In the genomic region with DNA sequence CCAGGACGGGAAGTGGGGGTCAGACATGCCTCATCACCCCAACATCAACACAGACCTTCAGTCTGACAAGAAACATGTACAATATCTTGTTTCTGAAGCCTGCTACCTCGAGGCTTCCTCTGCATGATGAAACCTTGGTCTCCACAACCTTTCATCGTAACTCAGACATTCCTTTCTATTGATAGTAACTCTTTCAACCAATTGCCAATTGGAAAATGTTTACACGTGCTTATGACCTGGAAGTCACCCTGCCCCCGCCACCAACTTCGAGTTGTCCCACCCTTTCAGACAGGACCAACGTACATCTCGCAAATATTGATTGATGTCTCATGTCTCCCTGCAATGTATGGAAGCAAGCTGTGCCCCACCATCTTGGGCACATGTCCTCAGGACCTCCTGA, we compare ENCODE assay signal across 18 cellular contexts.
DNase-seq lines count a peak whose midpoint lies in the region; ATAC-seq, FAIRE-seq and TF ChIP-seq lines count a peak whose summit lies in the region.
"Had no signal": no experiment of that assay in that cellular context is flagged by ENCODE, and none has a peak within 500 bp of the region (broad histone marks: within the 10 kb centered on the region; RNA-seq: fewer than 3 reads in every experiment).

No MANE protein-coding gene starts in this region.

- TF ChIP-seq EP300 in HepG2 (IDR thresholded peaks at IDR 0.05; ENCODE audit: low read depth in 2 of 2, low read length in 2 of 2) (peak in 1 of 2 experiments; percentile 58; a peak in 1 of 4 replicates), HepG2 (CRISPR knock-in tag; IDR thresholded peaks at IDR 0.05; ENCODE audit: borderline replicate concordance) (peak; percentile 76), transverse colon (IDR thresholded peaks at IDR 0.05; ENCODE audit: low read depth) (no peak)

- peak overlapping the region; percentile 69 for H3K4me2 ChIP-seq in HepG2 (ENCODE audit: low read depth, low read length)

- no peak for TF ChIP-seq RAD21 in HepG2 (CRISPR knock-in tag; IDR thresholded peaks at IDR 0.05)

- H3K27ac ChIP-seq in HepG2 (ENCODE audit: extremely low read length, insufficient read depth, low read length) = peak overlapping the region; percentile 74
- H3K27ac ChIP-seq in transverse colon = peak overlapping the region; percentile 55 to 79 (median 66)
- no peak overlapping the region for H3K27ac ChIP-seq in upper lobe of right lung

- WGBS in HepG2 (ENCODE audit: low lambda C conversion rate) = 8% methylated on average over 7 of the region's 8 CpGs
- 67 to 76% methylated on average over 3 to 8 of the region's 8 CpGs for WGBS in transverse colon (ENCODE audit: low coverage in 1 of 2), 2 donors

- no peaks in the 10 kb centered on the region; the same call in 1 of the 2 replicates for H3K27me3 Mint-ChIP-seq in WTC11 (ENCODE audit: low read depth)
- H3K27me3 Mint-ChIP-seq: activated CD4-positive, alpha-beta T cell treated with anti-CD3 and anti-CD28 coated beads, Interleukin-2, amount 10 ng/mL, durations not matched to agents 7 days and 5 days; activated naive CD8-positive, alpha-beta T cell treated with anti-CD3 and anti-CD28 coated beads, Interleukin-2, amount 10 ng/mL, durations not matched to agents 7 days and 5 days had no signal

- in situ Hi-C loops in HepG2 (cut with HindIII; ENCODE audit: extremely low pct_ligation_motif_present, low pct_unique_long_range_greater_than_20kb) (no loop called here), transverse colon (cut with MboI; ENCODE audit: low pct_ligation_motif_present in 1 of 4, low pct_unique_long_range_greater_than_20kb in 1 of 4, low sequenced_read_pairs in 3 of 4) (no loop called here)

- TF ChIP-seq POLR2A in HepG2 (IDR thresholded peaks at IDR 0.05; ENCODE audit: insufficient read depth in 1 of 2, low read depth in 2 of 2, low read length in 2 of 2) (no peak), transverse colon (IDR thresholded peaks at IDR 0.05) (no peak)

- no peak overlapping the region for H2AFZ ChIP-seq in HepG2 (ENCODE audit: low read length)

- H3K4me3 Mint-ChIP-seq in WTC11 = no peak overlapping the region
- H3K4me3 Mint-ChIP-seq: activated CD4-positive, alpha-beta T cell treated with anti-CD3 and anti-CD28 coated beads, Interleukin-2, amount 10 ng/mL, durations not matched to agents 7 days and 5 days; activated naive CD8-positive, alpha-beta T cell treated with anti-CD3 and anti-CD28 coated beads, Interleukin-2, amount 10 ng/mL, durations not matched to agents 7 days and 5 days; endodermal cell; natural killer cell had no signal

- H3K9me3 Mint-ChIP-seq in WTC11 = peaks cover 16% of the 10 kb centered on the region
- H3K9me3 Mint-ChIP-seq: natural killer cell had no signal

- POLR2A ChIA-PET in WTC11 (lab: Charles Lee) = interaction anchor here (0.6 to 2.0 kb wide), 2 partner anchors 14 to 41 kb away, joined by 3 to 9 read pairs; no protein-coding TSS in a partner anchor
- POLR2A ChIA-PET in HepG2 (lab: Yijun Ruan, JAX) = interaction anchor here (0.5 to 3.0 kb wide), 16 partner anchors 9 to 218 kb away, joined by 3 to 14 read pairs (median 4); a partner anchor contains a TSS

- H4K20me1 ChIP-seq in HepG2 (ENCODE audit: insufficient read depth, low read length) = no peaks in the 10 kb centered on the region

- peak; percentile 25 for DNase-seq in NCI-H146 (lab: John Stamatoyannopoulos, UW)
- no peak for DNase-seq in NCI-H146 treated with DMSO at 0.1 percent for 48 hours (lab: John Stamatoyannopoulos, UW; ENCODE audit: unreplicated experiment)
- no peak for DNase-seq in WTC11 (ENCODE audit: low spot score)
- DNase-seq in HepG2 (ENCODE audit: low spot score) = peak; percentile 79
- DNase-seq in transverse colon = no peak
- no peak for DNase-seq in upper lobe of right lung
- no peak for DNase-seq in iPS-NIHi7 (ENCODE audit: extremely low spot score)
- DNase-seq: activated CD4-positive, alpha-beta T cell treated with anti-CD3 and anti-CD28 coated beads, Interleukin-2, amount 10 ng/mL, durations not matched to agents 7 days and 5 days; activated naive CD8-positive, alpha-beta T cell treated with anti-CD3 and anti-CD28 coated beads, Interleukin-2, amount 10 ng/mL, durations not matched to agents 7 days and 5 days; endodermal cell; KG1; natural killer cell; NCI-H226; stimulated activated CD4-positive, alpha-beta T cell treated with anti-CD3 and anti-CD28 coated beads, Interleukin-2, amount 100 ng/mL, for 24 hours had no signal

- H3K9me3 ChIP-seq in HepG2 (ENCODE audit: low read length) (peaks cover 6% of the 10 kb centered on the region; the same call in 1 of the 2 replicates), transverse colon (no peaks in the 10 kb centered on the region), upper lobe of right lung (no peaks in the 10 kb centered on the region)
- H3K9me3 ChIP-seq: HAP-1 had no signal

- H3K27me3 ChIP-seq in HepG2 (ENCODE audit: control insufficient read depth in 1 of 2, insufficient read depth in 2 of 2, low read length in 2 of 2) = no peaks in the 10 kb centered on the region
- no peaks in the 10 kb centered on the region for H3K27me3 ChIP-seq in transverse colon
- H3K27me3 ChIP-seq in upper lobe of right lung = no peaks in the 10 kb centered on the region

- H3K4me1 ChIP-seq in HepG2 (ENCODE audit: insufficient read depth, low read length) (peaks cover 65% of the 10 kb centered on the region), transverse colon (peaks cover 0 to 13% (median 4%) of the 10 kb centered on the region in 4 donors), upper lobe of right lung (peaks cover 7% of the 10 kb centered on the region)
- H3K4me1 ChIP-seq: HAP-1 had no signal

- CTCF ChIA-PET in WTC11 (lab: Charles Lee) (no interaction called here), HepG2 (lab: Yijun Ruan, JAX; ENCODE audit: low intra/inter-chr PET ratio, low total read pairs) (no interaction called here)

- TF ChIP-seq CTCF in WTC11 (IDR thresholded peaks at IDR 0.05) = no peak
- TF ChIP-seq CTCF in HepG2 (CRISPR knock-in tag; IDR thresholded peaks at IDR 0.05) = no peak
- TF ChIP-seq CTCF in transverse colon (IDR thresholded peaks at IDR 0.05) = no peak
- TF ChIP-seq CTCF in upper lobe of right lung (IDR thresholded peaks at IDR 0.05) = no peak

- H3K27ac Mint-ChIP-seq in WTC11 = no peak overlapping the region
- H3K27ac Mint-ChIP-seq: activated CD4-positive, alpha-beta T cell treated with anti-CD3 and anti-CD28 coated beads, Interleukin-2, amount 10 ng/mL, durations not matched to agents 7 days and 5 days; activated naive CD8-positive, alpha-beta T cell treated with anti-CD3 and anti-CD28 coated beads, Interleukin-2, amount 10 ng/mL, durations not matched to agents 7 days and 5 days; natural killer cell had no signal

- no peaks in the 10 kb centered on the region for H3K79me2 ChIP-seq in HepG2 (ENCODE audit: insufficient read depth, low read length)

- no TSS peak for BruUV-seq in HepG2 (replicated peaks; lab: Mats Ljungman, UMichigan)

- peaks cover 15% of the 10 kb centered on the region for H3K4me1 Mint-ChIP-seq in WTC11
- H3K4me1 Mint-ChIP-seq: activated naive CD8-positive, alpha-beta T cell treated with anti-CD3 and anti-CD28 coated beads, Interleukin-2, amount 10 ng/mL, durations not matched to agents 7 days and 5 days had no signal

- ATAC-seq in WTC11 = no peak
- ATAC-seq in HepG2 = peak; percentile 21
- no peak for ATAC-seq in upper lobe of right lung
- ATAC-seq in HG02763 (IDR thresholded peaks at IDR 0.05; ENCODE audit: unreplicated experiment) = no peak

- peaks cover 15% of the 10 kb centered on the region for H3K36me3 Mint-ChIP-seq in WTC11
- H3K36me3 Mint-ChIP-seq: CD14-positive monocyte, natural killer cell had no signal

- intact Hi-C loops in HepG2 (cut with micrococcal nuclease; ENCODE audit: unreplicated experiment) (loop anchor here (5.0 kb wide), 1 partner anchor 48 kb away; no protein-coding TSS in a partner anchor), transverse colon (cut with DNase I; ENCODE audit: low total_unique reads) (loop anchor here (1.0 kb wide), 1 partner anchor 33 kb away; no protein-coding TSS in a partner anchor), upper lobe of right lung (cut with DNase I) (no loop called here)

- H3K36me3 ChIP-seq in HepG2 (replicated peaks in 1 of 2; ENCODE audit: control insufficient read depth in 1 of 2, insufficient read depth in 2 of 2, low read length in 2 of 2) (no peaks in the 10 kb centered on the region), transverse colon (no peaks in the 10 kb centered on the region), upper lobe of right lung (no peaks in the 10 kb centered on the region)
- H3K36me3 ChIP-seq: HAP-1 had no signal

- no peak overlapping the region for H3K9ac ChIP-seq in HepG2 (ENCODE audit: insufficient read depth, low read depth, low read length)

- peak; percentile 39 for FAIRE-seq in HepG2 (lab: Jason Lieb, UNC)
- FAIRE-seq: A204.1 had no signal

- H3K4me3 ChIP-seq in HepG2 (replicated peaks in 1 of 3; ENCODE audit: insufficient read depth in 1 of 3, low read depth in 2 of 3, low read length in 3 of 3) = no peak overlapping the region
- H3K4me3 ChIP-seq in transverse colon = no peak overlapping the region
- no peak overlapping the region for H3K4me3 ChIP-seq in upper lobe of right lung
- H3K4me3 ChIP-seq: HAP-1 had no signal

TF ChIP-seq in WTC11, 78 proteins besides CTCF, POLR2A, EP300 and RAD21:
- peak; percentile 96 for TF ChIP-seq GABPB1 (CRISPR knock-in tag; IDR thresholded peaks at IDR 0.05)
- TF ChIP-seq PRRX2 (CRISPR knock-in tag; IDR thresholded peaks at IDR 0.05) = no peak

TF ChIP-seq in HepG2, 621 proteins besides CTCF, POLR2A, EP300 and RAD21 (continues in another document):
- TF ChIP-seq ETV5 (CRISPR knock-in tag; IDR thresholded peaks at IDR 0.05; ENCODE audit: borderline replicate concordance) = 0 out of 2 replicates have a peak, but pooled peaks have one; percentile 21
- TF ChIP-seq CEBPB (IDR thresholded peaks at IDR 0.05; ENCODE audit: borderline replicate concordance, low read depth, low read length) = 0 out of 2 replicates have a peak, but pooled peaks have one; percentile 40
- TF ChIP-seq, protein P1, sequence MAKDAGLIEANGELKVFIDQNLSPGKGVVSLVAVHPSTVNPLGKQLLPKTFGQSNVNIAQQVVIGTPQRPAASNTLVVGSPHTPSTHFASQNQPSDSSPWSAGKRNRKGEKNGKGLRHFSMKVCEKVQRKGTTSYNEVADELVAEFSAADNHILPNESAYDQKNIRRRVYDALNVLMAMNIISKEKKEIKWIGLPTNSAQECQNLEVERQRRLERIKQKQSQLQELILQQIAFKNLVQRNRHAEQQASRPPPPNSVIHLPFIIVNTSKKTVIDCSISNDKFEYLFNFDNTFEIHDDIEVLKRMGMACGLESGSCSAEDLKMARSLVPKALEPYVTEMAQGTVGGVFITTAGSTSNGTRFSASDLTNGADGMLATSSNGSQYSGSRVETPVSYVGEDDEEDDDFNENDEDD (CRISPR knock-in tag; IDR thresholded peaks at IDR 0.05; ENCODE audit: borderline replicate concordance) = 0 out of 2 replicates have a peak, but pooled peaks have one; percentile 17
- peak; percentile 53; the same call in 1 of the 2 replicates for TF ChIP-seq MBD4 (IDR thresholded peaks at IDR 0.05; ENCODE audit: borderline replicate concordance, low read length)
- 0 out of 2 replicates have a peak, but pooled peaks have one; percentile 5 for TF ChIP-seq SIN3A (IDR thresholded peaks at IDR 0.05; ENCODE audit: borderline replicate concordance, low read depth, low read length)
- TF ChIP-seq GLI4 (CRISPR knock-in tag; IDR thresholded peaks at IDR 0.05; ENCODE audit: borderline replicate concordance) = no peak
- 0 out of 2 replicates have a peak, but pooled peaks have one; percentile 6 for TF ChIP-seq THAP11 (CRISPR knock-in tag; IDR thresholded peaks at IDR 0.05)

Comparison
In these comparisons a context has a peak if more than half of its experiments do, and no peak if none do; other contexts are left out.
1. DNase-seq: peak in NCI-H146 (single experiment) and HepG2 (single experiment); none in NCI-H146 treated with DMSO at 0.1 percent for 48 hours (single experiment), WTC11 (single experiment), transverse colon (single experiment), upper lobe of right lung (single experiment) and iPS-NIHi7 (single experiment).